ENCODE assay signal across 8 cellular contexts in the genomic region with DNA sequence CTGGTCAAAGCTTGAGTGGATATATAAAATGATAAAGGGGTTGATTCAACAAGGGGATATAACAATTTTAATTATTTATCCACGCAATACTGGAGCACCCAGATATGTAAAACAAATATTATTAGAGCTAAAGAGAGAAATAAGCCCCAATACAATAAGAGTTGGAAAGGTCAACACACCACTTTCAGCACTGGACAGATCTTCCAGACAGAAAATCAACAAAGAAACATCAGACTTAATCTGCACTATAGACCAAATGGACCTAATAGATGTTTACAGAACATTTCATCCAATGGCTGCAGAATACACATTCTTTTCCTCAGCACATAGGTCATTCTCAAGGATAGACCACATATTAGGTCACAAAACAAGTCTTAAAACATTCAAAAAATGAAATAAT. TPM values are rescaled to one million over a fixed set of nuclear protein-coding genes. Genes with fewer than 3 reads are reported as not detected.
DNase-seq lines count a peak whose midpoint lies in the region; ATAC-seq, FAIRE-seq and TF ChIP-seq lines count a peak whose summit lies in the region.
"Not testable (repeated sequence)": the region's sequence is repeated elsewhere in the genome, so short reads cannot be mapped to it uniquely, and the experiment has no call there.

No MANE protein-coding gene starts in this region.

- 2% methylated on average over 1 of the region's 1 CpG for WGBS in A549 (ENCODE audit: missing lambda C conversion rate)
- 0% methylated on average over 1 of the region's 1 CpG for WGBS in K562 (ENCODE audit: insufficient coverage, low coverage, missing lambda C conversion rate)
- 0% methylated on average over 1 of the region's 1 CpG for WGBS in HepG2 (ENCODE audit: low lambda C conversion rate)
- 58% methylated on average over 1 of the region's 1 CpG for WGBS in liver

- H3K27me3 Mint-ChIP-seq in GM23338 (ENCODE audit: insufficient read depth, low read depth, poor library complexity), result not testable (repeated sequence)

- CTCF ChIA-PET in A549 (lab: Yijun Ruan, JAX); K562 (lab: Yijun Ruan, JAX; ENCODE audit: low intra/inter-chr PET ratio); HepG2 (lab: Yijun Ruan, JAX; ENCODE audit: low intra/inter-chr PET ratio, low total read pairs): not testable (repeated sequence)
- CTCF ChIA-PET in HCT116 (lab: Charles Lee), result interaction anchor here (1.7 kb wide), 1 partner anchor 325 kb away, joined by 3 read pairs; no protein-coding TSS in a partner anchor
- CTCF ChIA-PET in HEK293 (lab: Yijun Ruan, JAX), result interaction anchor here (0.6 to 0.7 kb wide), 3 partner anchors 14 to 1068 kb away, joined by 3 to 5 read pairs (median 3); no protein-coding TSS in a partner anchor

- not testable (repeated sequence) for H2AFZ ChIP-seq in GM23338; HCT116 (ENCODE audit: low read depth, low read length, poor library complexity, severe bottlenecking); K562 (ENCODE audit: low read depth, low read length); HepG2 (ENCODE audit: low read length)

- H3K4me2 ChIP-seq in A549; GM23338; HCT116 (ENCODE audit: low read length); K562 (ENCODE audit: insufficient read depth, low read length); HepG2 (ENCODE audit: low read depth, low read length): not testable (repeated sequence)

- not testable (repeated sequence) for H3K4me1 ChIP-seq in A549; GM23338 (ENCODE audit: insufficient read depth); HCT116 (ENCODE audit: control insufficient read depth in 1 of 2, insufficient read depth in 2 of 2, low read length in 2 of 2); HEK293 (ENCODE audit: control insufficient read depth, insufficient read depth, low read length); K562 (replicated peaks in 1 of 2; ENCODE audit: control insufficient read depth in 2 of 2, insufficient read depth in 2 of 2, low read length in 2 of 2); HepG2 (ENCODE audit: insufficient read depth, low read length); liver (ENCODE audit: control insufficient read depth in 4 of 4, insufficient read depth in 4 of 4, low read length in 3 of 4)

- H3K27ac Mint-ChIP-seq in GM23338, result not testable (repeated sequence)

- H3K9me3 ChIP-seq in A549; HCT116 (ENCODE audit: control insufficient read depth in 1 of 2, insufficient read depth in 1 of 2, low read depth in 1 of 2, low read length in 2 of 2); HEK293 (ENCODE audit: control insufficient read depth, insufficient read depth, low read depth, low read length); K562 (replicated peaks; ENCODE audit: control insufficient read depth, insufficient read depth, low read depth, low read length); HepG2 (ENCODE audit: low read length); liver (ENCODE audit: control insufficient read depth in 4 of 4, low read length in 3 of 4): not testable (repeated sequence)

- H3K9me1 ChIP-seq in K562 (ENCODE audit: control insufficient read depth, insufficient read depth, low read length), result not testable (repeated sequence)

- not testable (repeated sequence) for TF ChIP-seq EP300 in A549 (IDR thresholded peaks at IDR 0.05); Ishikawa (IDR thresholded peaks at IDR 0.05; ENCODE audit: borderline replicate concordance); K562 (IDR thresholded peaks at IDR 0.05; ENCODE audit: low read length); HepG2 (IDR thresholded peaks at IDR 0.05; ENCODE audit: low read depth in 2 of 2, low read length in 2 of 2); HepG2 (CRISPR knock-in tag; IDR thresholded peaks at IDR 0.05; ENCODE audit: borderline replicate concordance)

- H3K9me2 ChIP-seq in GM23338 (ENCODE audit: insufficient read depth); HCT116 (ENCODE audit: insufficient read depth): not testable (repeated sequence)

- TF ChIP-seq RAD21 in A549 (conservative IDR thresholded peaks at IDR 0.05 in 1 of 2, IDR thresholded peaks at IDR 0.05 in 1 of 2); HCT116 (IDR thresholded peaks at IDR 0.05; ENCODE audit: low read depth); Ishikawa (IDR thresholded peaks at IDR 0.05; ENCODE audit: low read depth); K562 (CRISPR knock-in tag; conservative IDR thresholded peaks at IDR 0.05 in 1 of 2, IDR thresholded peaks at IDR 0.05 in 1 of 2); HepG2 (CRISPR knock-in tag; IDR thresholded peaks at IDR 0.05); liver (IDR thresholded peaks at IDR 0.05): not testable (repeated sequence)

- in situ Hi-C loops in K562 (cut with MboI); HepG2 (cut with HindIII; ENCODE audit: extremely low pct_ligation_motif_present, low pct_unique_long_range_greater_than_20kb): not testable (repeated sequence)

- not testable (repeated sequence) for H3K4me1 Mint-ChIP-seq in GM23338

- H3K36me3 ChIP-seq in GM23338 (ENCODE audit: insufficient read depth); HCT116 (ENCODE audit: control insufficient read depth in 1 of 2, insufficient read depth in 2 of 2, low read length in 2 of 2); HEK293 (ENCODE audit: control insufficient read depth in 2 of 2, insufficient read depth in 1 of 2, low read length in 2 of 2); K562 (ENCODE audit: control insufficient read depth, insufficient read depth, low read length); HepG2 (replicated peaks in 1 of 2; ENCODE audit: control insufficient read depth in 1 of 2, insufficient read depth in 2 of 2, low read length in 2 of 2); liver (ENCODE audit: control insufficient read depth in 4 of 4, insufficient read depth in 3 of 4, low read depth in 1 of 4, low read length in 3 of 4): not testable (repeated sequence)

- H3K79me2 ChIP-seq in GM23338 (replicated peaks; ENCODE audit: insufficient read depth); HCT116 (ENCODE audit: insufficient read depth, low read length); K562 (ENCODE audit: control insufficient read depth, insufficient read depth, low read length); HepG2 (ENCODE audit: insufficient read depth, low read length): not testable (repeated sequence)

- not testable (repeated sequence) for TF ChIP-seq CTCF in A549 (IDR thresholded peaks at IDR 0.05); GM23338 (conservative IDR thresholded peaks at IDR 0.05; ENCODE audit: low read depth in 2 of 2); HCT116 (IDR thresholded peaks at IDR 0.05 in 2 of 3, conservative IDR thresholded peaks at IDR 0.05 in 1 of 3; ENCODE audit: borderline replicate concordance in 1 of 3, insufficient read depth in 1 of 3, low read depth in 2 of 3, low read length in 2 of 3); HEK293 (tag by site-specific recombination; IDR thresholded peaks at IDR 0.05); K562 (IDR thresholded peaks at IDR 0.05 in 2 of 3, conservative IDR thresholded peaks at IDR 0.05 in 1 of 3; ENCODE audit: insufficient read depth in 2 of 3, low read depth in 1 of 3, low read length in 3 of 3); HepG2 (CRISPR knock-in tag; IDR thresholded peaks at IDR 0.05); liver (IDR thresholded peaks at IDR 0.05; ENCODE audit: low read depth, low read length, missing input control)

- POLR2A ChIA-PET in A549 (lab: Yijun Ruan, JAX); HCT116 (lab: Charles Lee); HEK293 (lab: Yijun Ruan, JAX); K562 (lab: Yijun Ruan, JAX); HepG2 (lab: Yijun Ruan, JAX): not testable (repeated sequence)

- not testable (repeated sequence) for FAIRE-seq in A549 (lab: Jason Lieb, UNC); K562 (lab: Jason Lieb, UNC); HepG2 (lab: Jason Lieb, UNC)

- H4K20me1 ChIP-seq in GM23338 (replicated peaks; ENCODE audit: insufficient read depth); HCT116 (ENCODE audit: insufficient read depth); K562 (replicated peaks; ENCODE audit: control insufficient read depth, insufficient read depth, low read length); HepG2 (ENCODE audit: insufficient read depth, low read length): not testable (repeated sequence)

- RAD21 ChIA-PET in HCT116 (lab: Charles Lee; ENCODE audit: low non-redundant PET in 1 of 2, low total read pairs in 2 of 2, uncharacterized antibody in 2 of 2, unreplicated experiment in 2 of 2), result not testable (repeated sequence)

- ATAC-seq in A549, GM23338, HCT116, K562, HepG2: not testable (repeated sequence)

- not testable (repeated sequence) for H3K9me3 Mint-ChIP-seq in GM23338

- DNase-seq in A549 (ENCODE audit: low read depth in 1 of 2, low spot score in 1 of 2); GM23338 (ENCODE audit: low spot score); HCT116 (ENCODE audit: low read depth, low spot score); K562 (ENCODE audit: extremely low read depth in 1 of 4, low spot score in 3 of 4); HepG2 (ENCODE audit: low spot score): not testable (repeated sequence)

- not testable (repeated sequence) for BruUV-seq in HCT116 (replicated peaks; lab: Mats Ljungman, UMichigan); K562 (replicated peaks; lab: Mats Ljungman, UMichigan); HepG2 (replicated peaks; lab: Mats Ljungman, UMichigan)

- not testable (repeated sequence) for H3K27me3 ChIP-seq in GM23338 (ENCODE audit: insufficient read depth); HCT116 (ENCODE audit: insufficient read depth, low read length); K562 (ENCODE audit: control insufficient read depth in 2 of 2, insufficient read depth in 2 of 2, low read length in 2 of 2); HepG2 (ENCODE audit: control insufficient read depth in 1 of 2, insufficient read depth in 2 of 2, low read length in 2 of 2); liver (ENCODE audit: control insufficient read depth in 4 of 4, insufficient read depth in 4 of 4, low read length in 3 of 4)

- not testable (repeated sequence) for H3K4me3 ChIP-seq in A549; GM23338; HCT116 (replicated peaks in 1 of 2; ENCODE audit: low read depth in 1 of 2, low read length in 2 of 2); HEK293 (ENCODE audit: low read depth, low read length); K562; HepG2 (replicated peaks in 1 of 3; ENCODE audit: insufficient read depth in 1 of 3, low read depth in 2 of 3, low read length in 3 of 3); liver (ENCODE audit: low read depth in 1 of 3, low read length in 3 of 3)

- not testable (repeated sequence) for H3F3A ChIP-seq in GM23338 (replicated peaks; ENCODE audit: low read depth)

- not testable (repeated sequence) for H3K27ac ChIP-seq in A549; GM23338 (ENCODE audit: low read depth); HCT116 (ENCODE audit: low read depth, low read length); HEK293 (ENCODE audit: extremely low read depth, low read depth, low read length); K562 (ENCODE audit: extremely low read depth, low read depth, low read length); HepG2 (ENCODE audit: extremely low read length, insufficient read depth, low read length); liver (ENCODE audit: low read depth in 1 of 2, low read length in 2 of 2)

- not testable (repeated sequence) for H3K36me3 Mint-ChIP-seq in GM23338 (ENCODE audit: low read depth)

- intact Hi-C loops in HCT116 (cut with micrococcal nuclease); K562 (cut with micrococcal nuclease); HepG2 (cut with micrococcal nuclease; ENCODE audit: unreplicated experiment): not testable (repeated sequence)

- TF ChIP-seq POLR2A in A549 (IDR thresholded peaks at IDR 0.05; ENCODE audit: low read length); HCT116 (IDR thresholded peaks at IDR 0.05; ENCODE audit: borderline replicate concordance, extremely low read depth, insufficient read depth, insufficient read length); K562 (conservative IDR thresholded peaks at IDR 0.05); HepG2 (IDR thresholded peaks at IDR 0.05; ENCODE audit: insufficient read depth in 1 of 2, low read depth in 2 of 2, low read length in 2 of 2): not testable (repeated sequence)

- H3K4me3 Mint-ChIP-seq in GM23338, result not testable (repeated sequence)

- H3K9ac ChIP-seq in HCT116 (ENCODE audit: low read length); K562 (ENCODE audit: insufficient read depth in 1 of 2, low read depth in 2 of 2, low read length in 2 of 2); HepG2 (ENCODE audit: insufficient read depth, low read depth, low read length); liver (ENCODE audit: low read depth in 1 of 2, low read length in 2 of 2): not testable (repeated sequence)

RNA-seq across cellular contexts. Expression of a gene that starts 45.1 kb away (rescaled TPM):
- polyA plus RNA-seq in A549 (2011; rRNA removed) (1.6 and 1.7 TPM in 2 replicates), A549 (2017; fragmentation: RNase III; extraction: RNeasy Plus Mini Kit Qiagen cat#74134 plus additional on column Dnase treatment) (5.3 to 6.0 TPM (median 5.4 TPM) in 3 replicates), GM23338 (2016; fragmentation: Nextera tagmentation; extraction: Ambion mirVana) (0.36 and 0.40 TPM in 2 replicates), K562 (2011; rRNA removed) (2.3 and 3.7 TPM in 2 replicates), K562 (2014; fragmentation: Illumina TruSeq; extraction: Trizol) (3.4 and 5.5 TPM in 2 replicates), K562 (2014; fragmentation: Nextera tagmentation; extraction: Ambion mirVana) (1 to 10 TPM in 1 of 2 experiments, under 1 TPM in 1; 0.48 to 1.4 TPM), K562 (2014; rRNA removed) (6.9 and 7.1 TPM in 2 replicates), HepG2 (2011; rRNA removed) (1.7 and 1.8 TPM in 2 replicates), liver (1 to 10 TPM; 1.7 to 2.5 TPM)
- polyA plus RNA-seq in A549 (2012; cell fraction: cytosol; rRNA removed), result 2.4 and 3.5 TPM in 2 replicates
- polyA plus RNA-seq in A549 (2012; cell fraction: nucleus; rRNA removed), result 7.3 and 7.5 TPM in 2 replicates
- 1.5 and 2.4 TPM in 2 replicates for polyA minus RNA-seq in A549 (2011; rRNA and poly(A)+ RNA removed)
- total RNA-seq in GM23338 (2014; rRNA removed; shearing (Covaris generic)), result 0.10 and 0.35 TPM in 2 replicates
- total RNA-seq in HCT116 (2021; ENCODE audit: unreplicated experiment) (4.6 TPM), K562 (2014; rRNA removed) (4.3 and 5.2 TPM in 2 replicates), K562 (2014; rRNA removed; fragmentation: Illumina TruSeq; extraction: Trizol) (4.7 and 4.8 TPM in 2 replicates), K562 (2015; rRNA removed; fragmentation: Illumina TruSeq; extraction: Trizol) (4.5 and 5.3 TPM in 2 replicates), K562 (2021) (5.0 and 6.5 TPM in 2 replicates), HepG2 (2016; rRNA removed; fragmentation: Illumina TruSeq; extraction: Trizol) (3.3 and 4.5 TPM in 2 replicates), liver (1 to 10 TPM; 2.1 TPM)
- polyA plus RNA-seq in HCT116 (2012), result 1.0 and 1.6 TPM in 2 replicates
- 7.5 and 18.1 TPM in 2 replicates for total RNA-seq in K562 (2011; cell fraction: chromatin; rRNA removed; ENCODE audit: low replicate concordance)
- 2.2 and 4.5 TPM in 2 replicates for total RNA-seq in K562 (2011; cell fraction: nucleolus; rRNA removed)
- 6.4 and 10.1 TPM in 2 replicates for total RNA-seq in K562 (2011; cell fraction: nucleoplasm; rRNA removed)
- 2.1 and 5.2 TPM in 2 replicates for polyA plus RNA-seq in K562 (2011; cell fraction: cytosol; rRNA removed)
- 2.7 and 4.4 TPM in 2 replicates for polyA plus RNA-seq in K562 (2011; cell fraction: nucleus; rRNA removed)
- polyA plus RNA-seq in K562 (2012), result 2.7 and 4.2 TPM in 2 replicates
- 3.5 and 3.7 TPM in 2 replicates for polyA minus RNA-seq in K562 (2011; rRNA and poly(A)+ RNA removed)
- polyA minus RNA-seq in K562 (2011; cell fraction: cytosol; rRNA and poly(A)+ RNA removed), result 1.1 and 2.5 TPM in 2 replicates
- polyA minus RNA-seq in K562 (2011; cell fraction: nucleus; rRNA and poly(A)+ RNA removed), result 3.8 and 6.9 TPM in 2 replicates
- total RNA-seq in HepG2 (2016; cell fraction: cytosol; rRNA removed; fragmentation: Illumina TruSeq; extraction: Trizol; ENCODE audit: low read depth), result 0.71 and 0.88 TPM in 2 replicates
- total RNA-seq in HepG2 (2016; cell fraction: insoluble cytoplasmic fraction; rRNA removed; fragmentation: Illumina TruSeq; extraction: Trizol), result 3.7 and 4.8 TPM in 2 replicates
- total RNA-seq in HepG2 (2016; cell fraction: membrane; rRNA removed; fragmentation: Illumina TruSeq; extraction: Trizol), result 1.5 and 2.2 TPM in 2 replicates
- 4.6 and 8.1 TPM in 2 replicates for total RNA-seq in HepG2 (2016; cell fraction: nucleus; rRNA removed; fragmentation: Illumina TruSeq; extraction: Trizol)
- 1.4 and 2.0 TPM in 2 replicates for polyA plus RNA-seq in HepG2 (2011; cell fraction: cytosol; rRNA removed)
- polyA plus RNA-seq in HepG2 (2011; cell fraction: nucleus; rRNA removed), result 3.7 and 5.4 TPM in 2 replicates
- polyA plus RNA-seq in HepG2 (2012), result 2.6 and 2.8 TPM in 2 replicates
- 0.44 and 0.62 TPM in 2 replicates for polyA plus RNA-seq in HepG2 (2016; cell fraction: cytosol; fragmentation: Illumina TruSeq; extraction: Trizol; ENCODE audit: low read depth)
- 3.4 and 4.2 TPM in 2 replicates for polyA plus RNA-seq in HepG2 (2016; cell fraction: insoluble cytoplasmic fraction; fragmentation: Illumina TruSeq; extraction: Trizol; ENCODE audit: low read depth)
- 1.0 and 1.2 TPM in 2 replicates for polyA plus RNA-seq in HepG2 (2016; cell fraction: membrane; fragmentation: Illumina TruSeq; extraction: Trizol; ENCODE audit: low read depth)
- polyA plus RNA-seq in HepG2 (2016; cell fraction: nucleus; fragmentation: Illumina TruSeq; extraction: Trizol; ENCODE audit: insufficient read depth, low read depth), result 12.1 and 12.6 TPM in 2 replicates
- polyA minus RNA-seq in HepG2 (2011; rRNA and poly(A)+ RNA removed; ENCODE audit: low replicate concordance), result 1.4 TPM in 1 of 2 replicates, not detected in the other
- 1.4 and 2.7 TPM in 2 replicates for polyA minus RNA-seq in HepG2 (2011; cell fraction: cytosol; rRNA and poly(A)+ RNA removed)
- 6.2 and 8.1 TPM in 2 replicates for polyA minus RNA-seq in HepG2 (2011; cell fraction: nucleus; rRNA and poly(A)+ RNA removed)
